ENCODE assay signal across 1 cellular context in genomic region chr6:142845624-142846458, GRCh38.
TF ChIP-seq lines count a peak whose summit lies in the region.

No MANE protein-coding gene starts in this region.

TF ChIP-seq in HepG2, 621 proteins besides CTCF, POLR2A, EP300 and RAD21 (continued from another document and continues in another):
- TF ChIP-seq ZNF407 (CRISPR knock-in tag; IDR thresholded peaks at IDR 0.05; ENCODE audit: not compliant biosample characterization) (peak; percentile 90), ZNF790 (CRISPR knock-in tag; IDR thresholded peaks at IDR 0.05; ENCODE audit: borderline replicate concordance) (no peak), PAF1 (CRISPR knock-in tag; IDR thresholded peaks at IDR 0.05) (no peak), IKZF4 (CRISPR knock-in tag; IDR thresholded peaks at IDR 0.05; ENCODE audit: borderline replicate concordance, low read depth, not compliant biosample characterization) (no peak), ZNF331 (CRISPR knock-in tag; IDR thresholded peaks at IDR 0.05) (peak; percentile 97), MLLT10 (CRISPR knock-in tag; IDR thresholded peaks at IDR 0.05) (no peak), THAP11 (CRISPR knock-in tag; IDR thresholded peaks at IDR 0.05) (peak; percentile 83), KDM6A (CRISPR knock-in tag; IDR thresholded peaks at IDR 0.05; ENCODE audit: low read depth) (peak; percentile 94), ZNF136 (CRISPR knock-in tag; IDR thresholded peaks at IDR 0.05; ENCODE audit: low read depth) (0 out of 2 replicates have a peak, but pooled peaks have one; percentile 24), KDM3A (CRISPR knock-in tag; IDR thresholded peaks at IDR 0.05; ENCODE audit: low read depth) (peak; percentile 91; the same call in 1 of the 2 replicates), MAF1 (CRISPR knock-in tag; IDR thresholded peaks at IDR 0.05; ENCODE audit: borderline replicate concordance) (0 out of 2 replicates have a peak, but pooled peaks have one; percentile 46), ZNF430 (CRISPR knock-in tag; IDR thresholded peaks at IDR 0.05) (no peak), BRCA1 (CRISPR knock-in tag; IDR thresholded peaks at IDR 0.05) (peak; percentile 76; the same call in 1 of the 2 replicates), ZNF354B (CRISPR knock-in tag; IDR thresholded peaks at IDR 0.05) (no peak), PAX8 (CRISPR knock-in tag; IDR thresholded peaks at IDR 0.05; ENCODE audit: borderline replicate concordance) (0 out of 2 replicates have a peak, but pooled peaks have one; percentile 32), JDP2 (CRISPR knock-in tag; IDR thresholded peaks at IDR 0.05; ENCODE audit: borderline replicate concordance) (no peak), ZBED4 (CRISPR knock-in tag; IDR thresholded peaks at IDR 0.05; ENCODE audit: borderline replicate concordance) (0 out of 2 replicates have a peak, but pooled peaks have one; percentile 53), ZNF775 (CRISPR knock-in tag; IDR thresholded peaks at IDR 0.05; ENCODE audit: borderline replicate concordance) (no peak), ARID3A (IDR thresholded peaks at IDR 0.05; ENCODE audit: low read depth, low read length) (peak; percentile 78), HIVEP1 (CRISPR knock-in tag; IDR thresholded peaks at IDR 0.05) (peak; percentile 97), ZNF569 (CRISPR knock-in tag; IDR thresholded peaks at IDR 0.05; ENCODE audit: borderline replicate concordance) (peak; percentile 40; the same call in 1 of the 2 replicates), ZNF598 (CRISPR knock-in tag; IDR thresholded peaks at IDR 0.05; ENCODE audit: borderline replicate concordance) (peak; percentile 98), TP53 (CRISPR knock-in tag; conservative IDR thresholded peaks at IDR 0.05) (no peak; the same call in 1 of the 2 replicates), REL (CRISPR knock-in tag; conservative IDR thresholded peaks at IDR 0.05) (no peak), HNRNPK (IDR thresholded peaks at IDR 0.05; ENCODE audit: low read depth, low read length, poor library complexity, severe bottlenecking) (no peak), TCF7L2 (IDR thresholded peaks at IDR 0.05; ENCODE audit: low read depth, low read length) (peak; percentile 85; the same call in 1 of the 2 replicates), ARID2 (CRISPR knock-in tag; IDR thresholded peaks at IDR 0.05; ENCODE audit: borderline replicate concordance) (peak; percentile 89), CBX5 (CRISPR knock-in tag; IDR thresholded peaks at IDR 0.05; ENCODE audit: borderline replicate concordance) (peak; percentile 97)
- TF ChIP-seq, protein P1, sequence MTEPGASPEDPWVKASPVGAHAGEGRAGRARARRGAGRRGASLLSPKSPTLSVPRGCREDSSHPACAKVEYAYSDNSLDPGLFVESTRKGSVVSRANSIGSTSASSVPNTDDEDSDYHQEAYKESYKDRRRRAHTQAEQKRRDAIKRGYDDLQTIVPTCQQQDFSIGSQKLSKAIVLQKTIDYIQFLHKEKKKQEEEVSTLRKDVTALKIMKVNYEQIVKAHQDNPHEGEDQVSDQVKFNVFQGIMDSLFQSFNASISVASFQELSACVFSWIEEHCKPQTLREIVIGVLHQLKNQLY (CRISPR knock-in tag; IDR thresholded peaks at IDR 0.05), result peak; percentile 77; the same call in 1 of the 2 replicates
- TF ChIP-seq, protein P2, sequence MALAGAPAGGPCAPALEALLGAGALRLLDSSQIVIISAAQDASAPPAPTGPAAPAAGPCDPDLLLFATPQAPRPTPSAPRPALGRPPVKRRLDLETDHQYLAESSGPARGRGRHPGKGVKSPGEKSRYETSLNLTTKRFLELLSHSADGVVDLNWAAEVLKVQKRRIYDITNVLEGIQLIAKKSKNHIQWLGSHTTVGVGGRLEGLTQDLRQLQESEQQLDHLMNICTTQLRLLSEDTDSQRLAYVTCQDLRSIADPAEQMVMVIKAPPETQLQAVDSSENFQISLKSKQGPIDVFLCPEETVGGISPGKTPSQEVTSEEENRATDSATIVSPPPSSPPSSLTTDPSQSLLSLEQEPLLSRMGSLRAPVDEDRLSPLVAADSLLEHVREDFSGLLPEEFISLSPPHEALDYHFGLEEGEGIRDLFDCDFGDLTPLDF (CRISPR knock-in tag; IDR thresholded peaks at IDR 0.05), result no peak
- TF ChIP-seq, protein P3, sequence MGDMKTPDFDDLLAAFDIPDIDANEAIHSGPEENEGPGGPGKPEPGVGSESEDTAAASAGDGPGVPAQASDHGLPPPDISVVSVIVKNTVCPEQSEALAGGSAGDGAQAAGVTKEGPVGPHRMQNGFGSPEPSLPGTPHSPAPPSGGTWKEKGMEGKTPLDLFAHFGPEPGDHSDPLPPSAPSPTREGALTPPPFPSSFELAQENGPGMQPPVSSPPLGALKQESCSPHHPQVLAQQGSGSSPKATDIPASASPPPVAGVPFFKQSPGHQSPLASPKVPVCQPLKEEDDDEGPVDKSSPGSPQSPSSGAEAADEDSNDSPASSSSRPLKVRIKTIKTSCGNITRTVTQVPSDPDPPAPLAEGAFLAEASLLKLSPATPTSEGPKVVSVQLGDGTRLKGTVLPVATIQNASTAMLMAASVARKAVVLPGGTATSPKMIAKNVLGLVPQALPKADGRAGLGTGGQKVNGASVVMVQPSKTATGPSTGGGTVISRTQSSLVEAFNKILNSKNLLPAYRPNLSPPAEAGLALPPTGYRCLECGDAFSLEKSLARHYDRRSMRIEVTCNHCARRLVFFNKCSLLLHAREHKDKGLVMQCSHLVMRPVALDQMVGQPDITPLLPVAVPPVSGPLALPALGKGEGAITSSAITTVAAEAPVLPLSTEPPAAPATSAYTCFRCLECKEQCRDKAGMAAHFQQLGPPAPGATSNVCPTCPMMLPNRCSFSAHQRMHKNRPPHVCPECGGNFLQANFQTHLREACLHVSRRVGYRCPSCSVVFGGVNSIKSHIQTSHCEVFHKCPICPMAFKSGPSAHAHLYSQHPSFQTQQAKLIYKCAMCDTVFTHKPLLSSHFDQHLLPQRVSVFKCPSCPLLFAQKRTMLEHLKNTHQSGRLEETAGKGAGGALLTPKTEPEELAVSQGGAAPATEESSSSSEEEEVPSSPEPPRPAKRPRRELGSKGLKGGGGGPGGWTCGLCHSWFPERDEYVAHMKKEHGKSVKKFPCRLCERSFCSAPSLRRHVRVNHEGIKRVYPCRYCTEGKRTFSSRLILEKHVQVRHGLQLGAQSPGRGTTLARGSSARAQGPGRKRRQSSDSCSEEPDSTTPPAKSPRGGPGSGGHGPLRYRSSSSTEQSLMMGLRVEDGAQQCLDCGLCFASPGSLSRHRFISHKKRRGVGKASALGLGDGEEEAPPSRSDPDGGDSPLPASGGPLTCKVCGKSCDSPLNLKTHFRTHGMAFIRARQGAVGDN (CRISPR knock-in tag; IDR thresholded peaks at IDR 0.05), result peak; percentile 98
